ENCODE assay signal across 20 cellular contexts in genomic region chr11:27116684-27117083, GRCh38.
DNase-seq lines count a peak whose midpoint lies in the region; ATAC-seq, FAIRE-seq and TF ChIP-seq lines count a peak whose summit lies in the region.
"Had no signal": no experiment of that assay in that cellular context is flagged by ENCODE, and none has a peak within 500 bp of the region (broad histone marks: within the 10 kb centered on the region; RNA-seq: fewer than 3 reads in every experiment).

No MANE protein-coding gene starts in this region.

- DNase-seq in AG09309 (ENCODE audit: low read depth) (peak; percentile 49), HCEC 1CT (peak; percentile 41), astrocyte (ENCODE audit: low read depth) (peak; percentile 77), mesenchymal stem cell (peak; percentile 74), erythroblast (lab: John Stamatoyannopoulos, UW) (no peak)
- no peak for DNase-seq in activated T-cell treated with anti-CD3 and anti-CD28 coated beads, Interleukin-2, amount 50 U/mL, for 1 hour
- DNase-seq: activated CD8-positive, alpha-beta memory T cell treated with anti-CD3 and anti-CD28 coated beads for 24 hours; effector memory CD4-positive, alpha-beta T cell; islet precursor cell; NCI-H1105; NCI-H345; PC-9; small intestine had no signal

- H3K4me2 ChIP-seq in astrocyte (ENCODE audit: low read length) (no peak overlapping the region), mesenchymal stem cell (ENCODE audit: low read length, poor library complexity, severe bottlenecking) (no peak overlapping the region)
- H3K4me2 ChIP-seq: BLaER1, PC-9 had no signal

- peak overlapping the region in 1 of 2 experiments; percentile 16 for H3K18ac ChIP-seq in mesenchymal stem cell (ENCODE audit: low read depth in 1 of 2, low read length in 2 of 2)

- H3K23ac ChIP-seq in mesenchymal stem cell (ENCODE audit: low read length in 2 of 2) = no peak overlapping the region

- no peaks in the 10 kb centered on the region for H3K79me2 ChIP-seq in astrocyte (ENCODE audit: insufficient read depth, low read length)

- H3K27ac ChIP-seq in astrocyte (ENCODE audit: low read depth, low read length) (no peak overlapping the region), mesenchymal stem cell (ENCODE audit: low read length, poor library complexity, severe bottlenecking) (peak overlapping the region; percentile 17)
- H3K27ac ChIP-seq: BLaER1, neutrophil, PC-9, VCaP had no signal

- H3K79me1 ChIP-seq in mesenchymal stem cell (replicated peaks; ENCODE audit: low read length, poor library complexity, severe bottlenecking) = no peaks in the 10 kb centered on the region

- H4K8ac ChIP-seq in mesenchymal stem cell (ENCODE audit: low read length) = no peak overlapping the region

- WGBS in mesenchymal stem cell = no CpG with 5 or more reads among the region's 1 CpG

- H3K4me3 ChIP-seq in AG09309 (ENCODE audit: control insufficient read depth, low read depth, low read length) = no peak overlapping the region
- H3K4me3 ChIP-seq in astrocyte (ENCODE audit: insufficient read depth, low read depth, low read length) = no peak overlapping the region
- H3K4me3 ChIP-seq in mesenchymal stem cell (ENCODE audit: insufficient read depth in 1 of 2, low read depth in 1 of 2, low read length in 2 of 2) = no peak overlapping the region
- H3K4me3 ChIP-seq: BLaER1, PC-9 had no signal

- no peaks in the 10 kb centered on the region for H3K27me3 Mint-ChIP-seq in astrocyte (ENCODE audit: low read depth, unreplicated experiment)
- H3K27me3 Mint-ChIP-seq: brain had no signal

- TF ChIP-seq POLR2A in erythroblast (IDR thresholded peaks at IDR 0.05; ENCODE audit: low read length) = no peak

- peak overlapping the region in 1 of 2 experiments; percentile 6 for H3K4ac ChIP-seq in mesenchymal stem cell (ENCODE audit: low read depth in 1 of 2, low read length in 2 of 2)

- no peak overlapping the region for H2BK5ac ChIP-seq in mesenchymal stem cell (ENCODE audit: low read depth, low read length, poor library complexity, severe bottlenecking)

- no peaks in the 10 kb centered on the region for H3K36me3 Mint-ChIP-seq in astrocyte (ENCODE audit: low read depth, unreplicated experiment)
- H3K36me3 Mint-ChIP-seq: brain had no signal

- H3K4me1 ChIP-seq in astrocyte (ENCODE audit: insufficient read depth, low read length) (no peaks in the 10 kb centered on the region), mesenchymal stem cell (ENCODE audit: control insufficient read depth, insufficient read depth, low read depth, low read length) (no peaks in the 10 kb centered on the region)
- H3K4me1 ChIP-seq: BLaER1 had no signal

- no peak overlapping the region for H3K4me3 Mint-ChIP-seq in astrocyte (ENCODE audit: unreplicated experiment)
- H3K4me3 Mint-ChIP-seq: brain had no signal

- no peak overlapping the region for H2BK120ac ChIP-seq in mesenchymal stem cell (ENCODE audit: low read depth, low read length)

- H3K9ac ChIP-seq in astrocyte (ENCODE audit: low read length) (no peak overlapping the region), mesenchymal stem cell (ENCODE audit: low read length) (no peak overlapping the region)
- H3K9ac ChIP-seq: BLaER1 had no signal

- H3K27ac Mint-ChIP-seq in astrocyte (ENCODE audit: unreplicated experiment) = no peak overlapping the region

- no peak for FAIRE-seq in astrocyte (lab: Jason Lieb, UNC)
- FAIRE-seq: HepG2, small intestine had no signal

- H2BK15ac ChIP-seq in mesenchymal stem cell (ENCODE audit: low read depth, poor library complexity, severe bottlenecking) = no peak overlapping the region

- H3K27me3 ChIP-seq in astrocyte (ENCODE audit: insufficient read depth, low read length) (no peaks in the 10 kb centered on the region), mesenchymal stem cell (ENCODE audit: control insufficient read depth in 1 of 2, insufficient read depth in 1 of 2, low read length in 2 of 2) (no peaks in the 10 kb centered on the region)
- H3K27me3 ChIP-seq: BLaER1, neutrophil had no signal

- H4K91ac ChIP-seq in mesenchymal stem cell (ENCODE audit: low read length) = no peak overlapping the region

- H4K20me1 ChIP-seq in astrocyte (ENCODE audit: insufficient read depth, low read length) = no peaks in the 10 kb centered on the region
- H4K20me1 ChIP-seq: BLaER1 had no signal

- H2AFZ ChIP-seq in astrocyte (ENCODE audit: low read depth, low read length) (no peak overlapping the region), mesenchymal stem cell (ENCODE audit: low read depth, low read length) (no peak overlapping the region)
- H2AFZ ChIP-seq: PC-9 had no signal

- TF ChIP-seq CTCF in AG09309 (IDR thresholded peaks at IDR 0.05; ENCODE audit: control insufficient read depth, insufficient read depth, low read depth, low read length, missing control alignments) (no peak), astrocyte (IDR thresholded peaks at IDR 0.05; ENCODE audit: insufficient read depth, low read depth, low read length) (no peak)

- H3K9me3 Mint-ChIP-seq in astrocyte (ENCODE audit: unreplicated experiment) = no peaks in the 10 kb centered on the region

- no peak overlapping the region for H3K14ac ChIP-seq in mesenchymal stem cell (ENCODE audit: low read length in 2 of 2)

- ATAC-seq in HG03460 (IDR thresholded peaks at IDR 0.05; ENCODE audit: unreplicated experiment) = no peak
- ATAC-seq in HG03097 (IDR thresholded peaks at IDR 0.05; ENCODE audit: low FRiP score, unreplicated experiment) = no peak
- ATAC-seq: HepG2 had no signal

- H2AK5ac ChIP-seq in mesenchymal stem cell (ENCODE audit: low read length, severe bottlenecking) = no peak overlapping the region

- peaks cover 5% of the 10 kb centered on the region for H3K4me1 Mint-ChIP-seq in astrocyte (ENCODE audit: low read depth, unreplicated experiment)

- no peak overlapping the region for H2BK12ac ChIP-seq in mesenchymal stem cell (ENCODE audit: low read length in 2 of 2)

- H3K36me3 ChIP-seq in astrocyte (ENCODE audit: insufficient read depth, low read length) (no peaks in the 10 kb centered on the region), mesenchymal stem cell (ENCODE audit: control insufficient read depth in 1 of 2, insufficient read depth in 2 of 2, low read depth in 1 of 2, low read length in 2 of 2) (no peaks in the 10 kb centered on the region)
- H3K36me3 ChIP-seq: BLaER1, neutrophil had no signal

- no peaks in the 10 kb centered on the region for H3K9me3 ChIP-seq in astrocyte (ENCODE audit: insufficient read depth, low read depth, low read length)
- H3K9me3 ChIP-seq in mesenchymal stem cell (ENCODE audit: control insufficient read depth, low read length) = no peaks in the 10 kb centered on the region
- H3K9me3 ChIP-seq: BLaER1, neutrophil had no signal

Comparison
In these comparisons a context has a peak if more than half of its experiments do, and no peak if none do; other contexts are left out.
1. DNase-seq: peak in AG09309 (single experiment), HCEC 1CT (single experiment), astrocyte (single experiment) and mesenchymal stem cell (single experiment); none in activated T-cell treated with anti-CD3 and anti-CD28 coated beads, Interleukin-2, amount 50 U/mL, for 1 hour (single experiment) and erythroblast (0 of 2).